In the genomic region with DNA sequence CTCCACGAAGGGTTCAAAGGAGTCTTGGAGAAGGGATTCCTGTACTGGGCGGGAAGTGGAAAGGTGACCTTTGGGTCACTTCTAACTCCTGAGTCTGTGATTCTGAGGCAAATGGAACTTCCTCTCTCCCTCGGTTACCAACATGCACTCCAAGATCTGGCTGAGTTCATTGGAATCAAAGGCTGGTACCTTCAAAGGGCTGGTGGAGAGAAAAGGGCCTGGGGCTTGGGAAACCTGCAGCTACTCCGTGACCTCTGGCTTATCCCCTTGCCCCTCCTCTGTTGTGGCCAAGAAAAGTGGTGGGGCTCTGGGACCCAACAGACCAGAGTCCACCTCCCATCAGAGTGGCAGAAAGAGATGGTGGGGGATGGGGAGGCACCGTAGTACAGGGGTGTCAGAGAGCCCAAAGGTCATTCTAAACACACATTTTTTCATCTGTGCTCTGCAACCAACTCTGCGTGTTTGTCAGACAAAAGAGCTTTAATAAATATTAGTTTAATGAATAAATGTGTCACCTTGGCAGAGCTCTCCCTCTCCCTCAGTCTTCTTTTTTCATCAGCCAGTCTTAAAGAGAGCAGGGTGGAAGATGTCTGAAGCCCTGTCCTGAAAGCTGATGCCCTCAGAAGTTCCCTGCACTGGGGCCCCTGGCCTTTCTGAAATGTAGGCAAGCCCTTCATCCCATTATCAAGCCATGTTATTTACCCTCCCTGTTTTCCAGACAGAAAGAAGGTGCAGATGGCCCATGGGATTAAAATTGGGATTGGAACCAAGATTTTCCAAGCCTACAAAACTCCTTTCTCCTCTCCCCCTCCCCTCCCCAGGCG, we compare ENCODE assay signal across 1 cellular context.
TF ChIP-seq lines count a peak whose summit lies in the region.

No MANE protein-coding gene starts in this region.

TF ChIP-seq in A549, 52 proteins besides CTCF, POLR2A, EP300 and RAD21 (continued from another document):
- TF ChIP-seq ELK1 (IDR thresholded peaks at IDR 0.05; ENCODE audit: low read depth, low read length) (no peak), POLR2AphosphoS2 (conservative IDR thresholded peaks at IDR 0.05; ENCODE audit: low read length) (no peak), ESRRA (IDR thresholded peaks at IDR 0.05; ENCODE audit: borderline replicate concordance, low read length) (no peak), RCOR1 (IDR thresholded peaks at IDR 0.05; ENCODE audit: low read depth, low read length) (no peak), ZNF302 (CRISPR knock-in tag; IDR thresholded peaks at IDR 0.05) (no peak), HOXB13 (CRISPR knock-in tag; IDR thresholded peaks at IDR 0.05; ENCODE audit: low read depth) (no peak)
